In genomic region chrX:109707322-109707721, GRCh38 we compare ENCODE assay signal across 1 cellular context.
TF ChIP-seq lines count a peak whose summit lies in the region.

No MANE protein-coding gene starts in this region.

TF ChIP-seq in HepG2, 621 proteins besides CTCF, POLR2A, EP300 and RAD21:
- TF ChIP-seq AGO2 (optimal IDR thresholded peaks at IDR 0.05; ENCODE audit: low read depth, low read length) (no peak), NR0B2 (CRISPR knock-in tag; IDR thresholded peaks at IDR 0.05) (no peak), MNT (IDR thresholded peaks at IDR 0.05) (no peak), RBM22 (optimal IDR thresholded peaks at IDR 0.05; ENCODE audit: low read length) (peak; percentile 79)
